1 cellular context compared by ENCODE assay signal in genomic region chr9:95512751-95513120, GRCh38.
TF ChIP-seq lines count a peak whose summit lies in the region.

No MANE protein-coding gene starts in this region.

TF ChIP-seq in SK-N-SH, 30 proteins besides CTCF, POLR2A, EP300 and RAD21 (continued from another document):
- TF ChIP-seq ZBTB33 (IDR thresholded peaks at IDR 0.05; ENCODE audit: borderline replicate concordance, low read depth): no peak
- no peak for TF ChIP-seq YY1 (IDR thresholded peaks at IDR 0.05; ENCODE audit: low read depth)
- no peak for TF ChIP-seq USF2 (IDR thresholded peaks at IDR 0.05; ENCODE audit: borderline replicate concordance, low read depth, low read length)
- TF ChIP-seq GATA2 (CRISPR knock-in tag; IDR thresholded peaks at IDR 0.05): no peak
- no peak for TF ChIP-seq MXI1 (IDR thresholded peaks at IDR 0.05; ENCODE audit: low read depth, low read length)
- TF ChIP-seq POLR2AphosphoS5 (IDR thresholded peaks at IDR 0.05; ENCODE audit: low read depth, low read length): no peak
